ENCODE assay signal across 8 cellular contexts in genomic region chr19:33521480-33522370, GRCh38. TPM values are rescaled to one million over a fixed set of nuclear protein-coding genes. Genes with fewer than 3 reads are reported as not detected.
DNase-seq lines count a peak whose midpoint lies in the region; ATAC-seq and TF ChIP-seq lines count a peak whose summit lies in the region.

PEPD (minus strand) TSS chr19:33521791; CDS start chr19:33521760, 31 bp downstream.

- H3K9me3 ChIP-seq in HUES48 (ENCODE audit: control insufficient read depth, insufficient read depth, low read length) (no peaks in the 10 kb centered on the region), OCI-LY1 (ENCODE audit: low read length) (no peaks in the 10 kb centered on the region), mucosa of descending colon (no peaks in the 10 kb centered on the region)

- H3K27me3 ChIP-seq in HUES48 (ENCODE audit: control insufficient read depth, insufficient read depth, low read length) = no peaks in the 10 kb centered on the region
- no peaks in the 10 kb centered on the region for H3K27me3 ChIP-seq in OCI-LY1 (ENCODE audit: insufficient read depth, low read length)

- H2AFZ ChIP-seq in OCI-LY1 (ENCODE audit: low read length) = peak within 1 kb of the TSS; percentile 87

- TF ChIP-seq CTCF in OCI-LY1 (IDR thresholded peaks at IDR 0.05; ENCODE audit: low read length) (no peak), epithelial cell of esophagus (IDR thresholded peaks at IDR 0.05; ENCODE audit: insufficient read depth, low read depth, low read length, missing control alignments) (no peak), mucosa of descending colon (IDR thresholded peaks at IDR 0.05) (no peak)

- H3K4me2 ChIP-seq in OCI-LY1 (ENCODE audit: low read length) = peak within 1 kb of the TSS; percentile 77

- no peaks in the 10 kb centered on the region for H3K79me2 ChIP-seq in OCI-LY1 (ENCODE audit: insufficient read depth, low read length)

- H4K20me1 ChIP-seq in OCI-LY1 (ENCODE audit: insufficient read depth, low read length) = no peaks in the 10 kb centered on the region

- intact Hi-C loops in mucosa of descending colon (cut with DNase I, micrococcal nuclease) = no loop called here

- H3K27ac ChIP-seq in HUES48 (ENCODE audit: low read depth, low read length) = peak within 1 kb of the TSS; percentile 35
- no peak within 1 kb of the TSS for H3K27ac ChIP-seq in OCI-LY1 (ENCODE audit: low read depth, low read length, poor library complexity, severe bottlenecking)

- H3K36me3 ChIP-seq in HUES48 (ENCODE audit: control insufficient read depth, insufficient read depth, low read length) (no peaks in the 10 kb centered on the region), OCI-LY1 (ENCODE audit: insufficient read depth, low read length) (no peaks in the 10 kb centered on the region), mucosa of descending colon (ENCODE audit: low read depth) (no peaks in the 10 kb centered on the region)

- DNase-seq in COR-L47 (lab: John Stamatoyannopoulos, UW) = peak; percentile 80
- DNase-seq in activated T-cell treated with anti-CD3 and anti-CD28 coated beads for 1 hour (ENCODE audit: low read depth) = peak; percentile 72
- peak; percentile 88 for DNase-seq in epithelial cell of esophagus (ENCODE audit: low read depth)
- DNase-seq in mucosa of descending colon = peak; percentile 91 to 95 (median 92)
- DNase-seq in stimulated activated CD8-positive, alpha-beta memory T cell treated with anti-CD3 and anti-CD28 coated beads, Interleukin-4, amount 100 ng/mL, for 1 hour (ENCODE audit: low read depth in 2 of 2, low spot score in 1 of 2) = peak; percentile 66 to 71

- H3F3A ChIP-seq in OCI-LY1 (ENCODE audit: insufficient read depth, low read length) = no peaks in the 10 kb centered on the region

- ATAC-seq in GM21367 (IDR thresholded peaks at IDR 0.05; ENCODE audit: unreplicated experiment) (peak; percentile 80), mucosa of descending colon (peak; percentile 96)

- H3K4me1 ChIP-seq in HUES48 (ENCODE audit: control insufficient read depth, insufficient read depth, low read length) (peaks cover 19% of the 10 kb centered on the region; the same call in 1 of the 2 replicates), OCI-LY1 (ENCODE audit: insufficient read depth, low read length, severe bottlenecking) (peaks cover 16% of the 10 kb centered on the region), mucosa of descending colon (ENCODE audit: low read depth) (peaks cover 14% of the 10 kb centered on the region)

- H3K9me2 ChIP-seq in OCI-LY1 (ENCODE audit: low read depth, low read length) = no peaks in the 10 kb centered on the region

- H3K9ac ChIP-seq in HUES48 (ENCODE audit: low read depth, low read length) (peak within 1 kb of the TSS; percentile 81), OCI-LY1 (ENCODE audit: low read length) (peak within 1 kb of the TSS; percentile 55)

- H3K4me3 ChIP-seq in HUES48 (ENCODE audit: low read depth, low read length) = peak within 1 kb of the TSS; percentile 93
- peak within 1 kb of the TSS; percentile 67 for H3K4me3 ChIP-seq in OCI-LY1 (ENCODE audit: low read depth, low read length, poor library complexity, severe bottlenecking)
- peak within 1 kb of the TSS; percentile 60 for H3K4me3 ChIP-seq in epithelial cell of esophagus (ENCODE audit: low read length)
- H3K4me3 ChIP-seq in mucosa of descending colon = peak within 1 kb of the TSS; percentile 83

RNA-seq across cellular contexts. Expression of gene PEPD, which starts in this region (rescaled TPM):
- 10 to 100 TPM; 40.4 to 91.5 (median 79.1) TPM for total RNA-seq in mucosa of descending colon
